8 cellular contexts compared by ENCODE assay signal in genomic region chr1:113928129-113928949, GRCh38. TPM values are rescaled to one million over a fixed set of nuclear protein-coding genes. Genes with fewer than 3 reads are reported as not detected.
DNase-seq lines count a peak whose midpoint lies in the region; ATAC-seq and TF ChIP-seq lines count a peak whose summit lies in the region.

No MANE protein-coding gene starts in this region.

- H3K4me3 ChIP-seq in MM.1S (ENCODE audit: low read length) (peak overlapping the region; percentile 87), cardiac fibroblast (replicated peaks in 1 of 2; ENCODE audit: low read depth in 2 of 2, low read length in 2 of 2) (peak overlapping the region; percentile 88 to 89), lower lobe of right lung (peak overlapping the region; percentile 88), upper lobe of right lung (peak overlapping the region; percentile 83)

- H3K27me3 ChIP-seq in MM.1S (replicated peaks; ENCODE audit: insufficient read depth, low read length), result no peaks in the 10 kb centered on the region
- no peaks in the 10 kb centered on the region for H3K27me3 ChIP-seq in lower lobe of right lung (ENCODE audit: low read depth)
- H3K27me3 ChIP-seq in upper lobe of right lung, result no peaks in the 10 kb centered on the region

- H3K36me3 ChIP-seq in MM.1S (replicated peaks; ENCODE audit: insufficient read depth, low read length) (no peaks in the 10 kb centered on the region), lower lobe of right lung (no peaks in the 10 kb centered on the region), upper lobe of right lung (no peaks in the 10 kb centered on the region)

- H3K9me2 ChIP-seq in MM.1S (replicated peaks; ENCODE audit: insufficient read depth, low read length), result no peaks in the 10 kb centered on the region

- H3K79me2 ChIP-seq in MM.1S (ENCODE audit: low read length), result peaks cover 37% of the 10 kb centered on the region

- H3K27ac ChIP-seq in MM.1S (ENCODE audit: low read length), result peak overlapping the region; percentile 89
- H3K27ac ChIP-seq in lower lobe of right lung, result peak overlapping the region; percentile 99
- peak overlapping the region; percentile 96 for H3K27ac ChIP-seq in upper lobe of right lung

- H3K4me1 ChIP-seq in MM.1S (ENCODE audit: low read length), result peaks cover 7% of the 10 kb centered on the region; the same call in 1 of the 2 replicates
- H3K4me1 ChIP-seq in lower lobe of right lung, result peaks cover 40% of the 10 kb centered on the region
- peaks cover 24% of the 10 kb centered on the region for H3K4me1 ChIP-seq in upper lobe of right lung

- H4K20me1 ChIP-seq in MM.1S (ENCODE audit: insufficient read depth, low read length), result no peaks in the 10 kb centered on the region

- TF ChIP-seq CTCF in MM.1S (IDR thresholded peaks at IDR 0.05; ENCODE audit: low read length) (no peak), cardiac fibroblast (IDR thresholded peaks at IDR 0.05; ENCODE audit: low read depth, low read length) (no peak), lower lobe of right lung (IDR thresholded peaks at IDR 0.05) (no peak), upper lobe of right lung (IDR thresholded peaks at IDR 0.05) (no peak)

- H3K9me3 ChIP-seq in MM.1S (replicated peaks; ENCODE audit: insufficient read depth, low read length) (no peaks in the 10 kb centered on the region), lower lobe of right lung (no peaks in the 10 kb centered on the region), upper lobe of right lung (no peaks in the 10 kb centered on the region)

- ATAC-seq in Right ventricle myocardium superior (ENCODE audit: poor library complexity) (peak; percentile 25), Right ventricle myocardium inferior (no peak), lower lobe of right lung (no peak), upper lobe of right lung (no peak), sciatic nerve (no peak)

- peaks cover 16% of the 10 kb centered on the region; the same call in 1 of the 2 replicates for H3F3A ChIP-seq in MM.1S (ENCODE audit: insufficient read depth, low read length)

- peak overlapping the region; percentile 96 for H3K9ac ChIP-seq in MM.1S (ENCODE audit: low read length)

- DNase-seq in Right ventricle myocardium superior (no peak), Right ventricle myocardium inferior (ENCODE audit: missing footprints) (no peak), MM.1S (peak; percentile 36), cardiac fibroblast (ENCODE audit: low read depth in 2 of 2) (peak in 1 of 2 donors; percentile 26), lower lobe of right lung (no peak), upper lobe of right lung (no peak), sciatic nerve (ENCODE audit: low spot score) (no peak), 8988T (no peak)

- intact Hi-C loops in Right ventricle myocardium superior (cut with DNase I) (no loop called here), Right ventricle myocardium inferior (cut with DNase I) (loop anchor here (2.0 kb wide), 1 partner anchor 16 kb away; no protein-coding TSS in a partner anchor), lower lobe of right lung (cut with DNase I) (no loop called here), upper lobe of right lung (cut with DNase I) (no loop called here), sciatic nerve (cut with DNase I) (no loop called here)

- peak overlapping the region; percentile 57; the same call in 1 of the 2 replicates for H2AFZ ChIP-seq in MM.1S (ENCODE audit: low read length)

- H3K4me2 ChIP-seq in MM.1S (ENCODE audit: low read depth, low read length), result peak overlapping the region; percentile 92

RNA-seq across cellular contexts. Expression of gene HIPK1, which starts 0.8 kb away (rescaled TPM):
- 52.4 TPM for total RNA-seq in Right ventricle myocardium superior
- 50.3 TPM for total RNA-seq in Right ventricle myocardium inferior
- total RNA-seq in lower lobe of right lung, result 95.0 TPM
- total RNA-seq in upper lobe of right lung, result 77.8 TPM
- total RNA-seq in sciatic nerve, result 91.2 TPM

RNA-seq across cellular contexts. Expression of gene DCLRE1B, which starts 23.2 kb away (rescaled TPM):
- total RNA-seq in Right ventricle myocardium superior, result 2.2 TPM
- 2.4 TPM for total RNA-seq in Right ventricle myocardium inferior
- 8.3 TPM for total RNA-seq in lower lobe of right lung
- 6.6 TPM for total RNA-seq in upper lobe of right lung
- 5.3 TPM for total RNA-seq in sciatic nerve

RNA-seq across cellular contexts. Expression of gene AP4B1, which starts 23.7 kb away (rescaled TPM):
- total RNA-seq in Right ventricle myocardium superior (11.4 TPM), Right ventricle myocardium inferior (12.2 TPM), lower lobe of right lung (16.3 TPM), upper lobe of right lung (16.1 TPM), sciatic nerve (21.2 TPM)

RNA-seq across cellular contexts. Expression of gene BCL2L15, which starts 41.0 kb away (rescaled TPM):
- total RNA-seq in Right ventricle myocardium superior (not detected), Right ventricle myocardium inferior (not detected), lower lobe of right lung (1.3 TPM), upper lobe of right lung (1.8 TPM), sciatic nerve (0.85 TPM)

RNA-seq across cellular contexts. Expression of gene OLFML3, which starts 50.9 kb away (rescaled TPM):
- total RNA-seq in Right ventricle myocardium superior (10.9 TPM), Right ventricle myocardium inferior (13.8 TPM), lower lobe of right lung (38.9 TPM), upper lobe of right lung (43.5 TPM), sciatic nerve (46.0 TPM)
